ENCODE assay signal across 8 cellular contexts in genomic region chr4:139099366-139099982, GRCh38.
DNase-seq lines count a peak whose midpoint lies in the region; ATAC-seq and TF ChIP-seq lines count a peak whose summit lies in the region.

No MANE protein-coding gene starts in this region.

- H3K4me1 Mint-ChIP-seq in activated CD8-positive, alpha-beta memory T cell treated with anti-CD3 and anti-CD28 coated beads, Interleukin-2, amount 10 ng/mL, durations not matched to agents 7 days and 5 days, result peaks cover 4% of the 10 kb centered on the region
- peaks cover 6 to 9% (median 7%) of the 10 kb centered on the region in 3 donors for H3K4me1 Mint-ChIP-seq in naive B cell
- H3K4me1 Mint-ChIP-seq in stimulated activated memory B cell treated with anti-CD40 and anti-IgM and Interleukin-4, amounts not matched to agents 10 μg/mL and 1 μg/mL and 100 μg/mL, for 72 hours, result peaks cover 9% of the 10 kb centered on the region

- ATAC-seq in GM19438 (IDR thresholded peaks at IDR 0.05; ENCODE audit: low read depth, unreplicated experiment) (peak; percentile 89), naive B cell (ENCODE audit: low read depth in 2 of 2) (peak; percentile 93 to 98)
- peak; percentile 81 for ATAC-seq in activated CD8-positive, alpha-beta memory T cell treated with anti-CD3 and anti-CD28 coated beads, Interleukin-2, amount 10 ng/mL, durations not matched to agents 7 days and 5 days
- peak; percentile 70 for ATAC-seq in stimulated activated memory B cell treated with anti-CD40 and anti-IgM and Interleukin-4, amounts not matched to agents 10 μg/mL and 1 μg/mL and 100 μg/mL, for 72 hours

- no peaks in the 10 kb centered on the region for H3K27me3 Mint-ChIP-seq in activated CD8-positive, alpha-beta memory T cell treated with anti-CD3 and anti-CD28 coated beads, Interleukin-2, amount 10 ng/mL, durations not matched to agents 7 days and 5 days
- no peaks in the 10 kb centered on the region for H3K27me3 Mint-ChIP-seq in naive B cell
- no peaks in the 10 kb centered on the region for H3K27me3 Mint-ChIP-seq in stimulated activated memory B cell treated with anti-CD40 and anti-IgM and Interleukin-4, amounts not matched to agents 10 μg/mL and 1 μg/mL and 100 μg/mL, for 72 hours

- H3K4me3 Mint-ChIP-seq in activated CD8-positive, alpha-beta memory T cell treated with anti-CD3 and anti-CD28 coated beads, Interleukin-2, amount 10 ng/mL, durations not matched to agents 7 days and 5 days, result no peak overlapping the region
- H3K4me3 Mint-ChIP-seq in naive B cell, result no peak overlapping the region
- no peak overlapping the region for H3K4me3 Mint-ChIP-seq in stimulated activated memory B cell treated with anti-CD40 and anti-IgM and Interleukin-4, amounts not matched to agents 10 μg/mL and 1 μg/mL and 100 μg/mL, for 72 hours

- TF ChIP-seq CTCF in epithelial cell of esophagus (IDR thresholded peaks at IDR 0.05; ENCODE audit: insufficient read depth, low read depth, low read length, missing control alignments), result peak; percentile 95

- H3K9me3 Mint-ChIP-seq in activated CD8-positive, alpha-beta memory T cell treated with anti-CD3 and anti-CD28 coated beads, Interleukin-2, amount 10 ng/mL, durations not matched to agents 7 days and 5 days (ENCODE audit: low read depth), result no peaks in the 10 kb centered on the region
- H3K9me3 Mint-ChIP-seq in naive B cell, result no peaks in the 10 kb centered on the region
- no peaks in the 10 kb centered on the region for H3K9me3 Mint-ChIP-seq in stimulated activated memory B cell treated with anti-CD40 and anti-IgM and Interleukin-4, amounts not matched to agents 10 μg/mL and 1 μg/mL and 100 μg/mL, for 72 hours

- no peaks in the 10 kb centered on the region for H3K36me3 Mint-ChIP-seq in activated CD8-positive, alpha-beta memory T cell treated with anti-CD3 and anti-CD28 coated beads, Interleukin-2, amount 10 ng/mL, durations not matched to agents 7 days and 5 days
- no peaks in the 10 kb centered on the region for H3K36me3 Mint-ChIP-seq in naive B cell
- no peaks in the 10 kb centered on the region for H3K36me3 Mint-ChIP-seq in stimulated activated memory B cell treated with anti-CD40 and anti-IgM and Interleukin-4, amounts not matched to agents 10 μg/mL and 1 μg/mL and 100 μg/mL, for 72 hours

- no peak overlapping the region for H3K27ac Mint-ChIP-seq in activated CD8-positive, alpha-beta memory T cell treated with anti-CD3 and anti-CD28 coated beads, Interleukin-2, amount 10 ng/mL, durations not matched to agents 7 days and 5 days
- peak overlapping the region in 3 of 6 donors; percentile 46 to 69 (median 53) for H3K27ac Mint-ChIP-seq in naive B cell
- H3K27ac Mint-ChIP-seq in stimulated activated memory B cell treated with anti-CD40 and anti-IgM and Interleukin-4, amounts not matched to agents 10 μg/mL and 1 μg/mL and 100 μg/mL, for 72 hours, result no peak overlapping the region

- peak; percentile 76 for DNase-seq in COLO668 (lab: John Stamatoyannopoulos, UW; ENCODE audit: unreplicated experiment)
- peak in 69 of 76 experiments; percentile 3 to 76 (median 50) for DNase-seq in HUDEP-2 (lab: John Stamatoyannopoulos, UW; ENCODE audit: unreplicated experiment in 76 of 76)
- peak; percentile 15 to 74 for DNase-seq in NOMO-1 (lab: John Stamatoyannopoulos, UW; ENCODE audit: unreplicated experiment in 2 of 2)
- peak; percentile 81 for DNase-seq in activated CD8-positive, alpha-beta memory T cell treated with anti-CD3 and anti-CD28 coated beads, Interleukin-2, amount 10 ng/mL, durations not matched to agents 7 days and 5 days
- peak; percentile 90 for DNase-seq in epithelial cell of esophagus (ENCODE audit: low read depth)
- DNase-seq in naive B cell, result peak; percentile 74

- CTCF ChIA-PET in activated CD8-positive, alpha-beta memory T cell treated with anti-CD3 and anti-CD28 coated beads, Interleukin-2, amount 10 ng/mL, durations not matched to agents 7 days and 5 days (lab: Charles Lee), result interaction anchor here (0.7 to 6.5 kb wide), 14 partner anchors 15 to 377 kb away, joined by 3 to 44 read pairs (median 3); partner anchors contain the start of gene NAA15

- H3K4me3 ChIP-seq in epithelial cell of esophagus (ENCODE audit: low read length), result no peak overlapping the region
